In genomic region chr19:6866646-6867255, GRCh38 we compare ENCODE assay signal across 34 cellular contexts. TPM values are rescaled to one million over a fixed set of nuclear protein-coding genes. Genes with fewer than 3 reads are reported as not detected.
A peak's percentile ranks its signal among the peaks of the same experiment; 100 is the strongest.
DNase-seq lines count a peak whose midpoint lies in the region; ATAC-seq and TF ChIP-seq lines count a peak whose summit lies in the region.
"Had no signal": no experiment of that assay in that cellular context is flagged by ENCODE, and none has a peak within 500 bp of the region (broad histone marks: within the 10 kb centered on the region; RNA-seq: fewer than 3 reads in every experiment).

No MANE protein-coding gene starts in this region.

- TF ChIP-seq CTCF in upper lobe of right lung (IDR thresholded peaks at IDR 0.05) = no peak

- CTCF ChIA-PET in activated naive CD4-positive, alpha-beta T cell treated with anti-CD3 and anti-CD28 coated beads, Interleukin-2, amount 10 ng/mL, durations not matched to agents 7 days and 5 days (lab: Charles Lee) = interaction anchor here (0.9 to 7.5 kb wide), 2 partner anchors 130 to 350 kb away, joined by 3 to 72 read pairs; partner anchors contain the start of gene GPR108

- H3K4me3 Mint-ChIP-seq in activated naive CD4-positive, alpha-beta T cell treated with anti-CD3 and anti-CD28 coated beads, Interleukin-2, amount 50 U/mL, for 24 hours = no peak overlapping the region
- H3K4me3 Mint-ChIP-seq in activated naive CD4-positive, alpha-beta T cell treated with anti-CD3 and anti-CD28 coated beads, Interleukin-2, amount 10 ng/mL, durations not matched to agents 7 days and 5 days = no peak overlapping the region
- H3K4me3 Mint-ChIP-seq: activated T-helper 1 cell treated with anti-CD3 and anti-CD28 coated beads, Interleukin-12 subunit alpha, Interleukin-12 subunit beta, Interleukin-2, Interleukin-4 antibody, amounts not matched to agents 30 ng/mL and 10 ng/mL and 1 ng/mL, durations not matched to agents 14 hours and 24 hours and 36 hours; CD8-positive, alpha-beta memory T cell; naive B cell; T-helper 2 cell treated with Interferon-gamma antibody and Interleukin-4, amounts not matched to agents 5 μg/mL and 100 μg/mL, for 36 hours had no signal

- ATAC-seq in upper lobe of right lung (peak; percentile 17), HG02798 (IDR thresholded peaks at IDR 0.05; ENCODE audit: poor library complexity, unreplicated experiment) (no peak)
- ATAC-seq: A549, left ventricle myocardium superior, SK-N-SH treated with all-trans-retinoic acid at 6 μM for 48 hours had no signal

- H3K27ac ChIP-seq in upper lobe of right lung = no peak overlapping the region
- H3K27ac ChIP-seq: A549, hepatocyte, stomach, tibial artery, VCaP had no signal

- H3K4me3 ChIP-seq in upper lobe of right lung = no peak overlapping the region
- H3K4me3 ChIP-seq: A549, hepatocyte, stomach, tibial artery had no signal

- peaks cover 37% of the 10 kb centered on the region for H3K4me1 Mint-ChIP-seq in activated naive CD4-positive, alpha-beta T cell treated with anti-CD3 and anti-CD28 coated beads, Interleukin-2, amount 50 U/mL, for 24 hours
- peaks cover 24% of the 10 kb centered on the region for H3K4me1 Mint-ChIP-seq in activated naive CD4-positive, alpha-beta T cell treated with anti-CD3 and anti-CD28 coated beads, Interleukin-2, amount 10 ng/mL, durations not matched to agents 7 days and 5 days

- H3K27me3 Mint-ChIP-seq in activated naive CD4-positive, alpha-beta T cell treated with anti-CD3 and anti-CD28 coated beads, Interleukin-2, amount 50 U/mL, for 24 hours = no peaks in the 10 kb centered on the region
- peaks cover 5% of the 10 kb centered on the region for H3K27me3 Mint-ChIP-seq in activated naive CD4-positive, alpha-beta T cell treated with anti-CD3 and anti-CD28 coated beads, Interleukin-2, amount 10 ng/mL, durations not matched to agents 7 days and 5 days
- H3K27me3 Mint-ChIP-seq: naive B cell had no signal

- no peaks in the 10 kb centered on the region for H3K9me3 Mint-ChIP-seq in activated naive CD4-positive, alpha-beta T cell treated with anti-CD3 and anti-CD28 coated beads, Interleukin-2, amount 50 U/mL, for 24 hours
- H3K9me3 Mint-ChIP-seq in activated naive CD4-positive, alpha-beta T cell treated with anti-CD3 and anti-CD28 coated beads, Interleukin-2, amount 10 ng/mL, durations not matched to agents 7 days and 5 days = no peaks in the 10 kb centered on the region
- H3K9me3 Mint-ChIP-seq: CD8-positive, alpha-beta memory T cell; T-helper 2 cell treated with Interferon-gamma antibody and Interleukin-4, amounts not matched to agents 5 μg/mL and 100 μg/mL, for 36 hours had no signal

- H3K9me3 ChIP-seq in upper lobe of right lung = no peaks in the 10 kb centered on the region
- H3K9me3 ChIP-seq: A549, stomach, tibial artery had no signal

- no peaks in the 10 kb centered on the region for H3K36me3 Mint-ChIP-seq in activated naive CD4-positive, alpha-beta T cell treated with anti-CD3 and anti-CD28 coated beads, Interleukin-2, amount 50 U/mL, for 24 hours
- H3K36me3 Mint-ChIP-seq in activated naive CD4-positive, alpha-beta T cell treated with anti-CD3 and anti-CD28 coated beads, Interleukin-2, amount 10 ng/mL, durations not matched to agents 7 days and 5 days = no peaks in the 10 kb centered on the region
- H3K36me3 Mint-ChIP-seq: CD8-positive, alpha-beta memory T cell; naive B cell had no signal

- DNase-seq in activated naive CD4-positive, alpha-beta T cell treated with anti-CD3 and anti-CD28 coated beads, Interleukin-2, amount 10 ng/mL, durations not matched to agents 7 days and 5 days = no peak
- peak; percentile 53 for DNase-seq in RPMI7951 (ENCODE audit: low read depth)
- DNase-seq in kidney tubule cell (ENCODE audit: low spot score) = peak; percentile 75
- DNase-seq in upper lobe of right lung = no peak
- DNase-seq in globus pallidus (ENCODE audit: low spot score) = no peak
- DNase-seq in cortex of kidney (lab: John Stamatoyannopoulos, UW) = no peak
- DNase-seq: activated CD4-positive, alpha-beta T cell treated with anti-CD3 and anti-CD28 coated beads for 48 hours; activated naive CD4-positive, alpha-beta T cell treated with anti-CD3 and anti-CD28 coated beads, Interleukin-2, amount 50 U/mL, for 16 hours; AML-193; anterior cingulate cortex; CD8-positive, alpha-beta memory T cell; DMS153; effector memory CD4-positive, alpha-beta T cell; foreskin fibroblast; left ventricle myocardium superior; naive B cell; NCI-H1436; NCI-H2107; NCI-H446; occipital lobe; stimulated activated CD8-positive, alpha-beta memory T cell treated with anti-CD3 and anti-CD28 coated beads, Interleukin-4, amount 100 ng/mL, for 48 hours; stomach; tibial artery had no signal

- H3K4me1 ChIP-seq in upper lobe of right lung = peaks cover 6% of the 10 kb centered on the region
- H3K4me1 ChIP-seq: tibial artery had no signal

- intact Hi-C loops in upper lobe of right lung (cut with DNase I) = loop anchor here (10.0 kb wide), 1 partner anchor 112 kb away; no protein-coding TSS in a partner anchor

- H3K27me3 ChIP-seq in upper lobe of right lung = no peaks in the 10 kb centered on the region

- H3K27ac Mint-ChIP-seq in activated naive CD4-positive, alpha-beta T cell treated with anti-CD3 and anti-CD28 coated beads, Interleukin-2, amount 50 U/mL, for 24 hours = peak overlapping the region; percentile 2
- H3K27ac Mint-ChIP-seq in activated naive CD4-positive, alpha-beta T cell treated with anti-CD3 and anti-CD28 coated beads, Interleukin-2, amount 10 ng/mL, durations not matched to agents 7 days and 5 days = no peak overlapping the region
- H3K27ac Mint-ChIP-seq: activated T-helper 1 cell treated with anti-CD3 and anti-CD28 coated beads, Interleukin-12 subunit alpha, Interleukin-12 subunit beta, Interleukin-2, Interleukin-4 antibody, amounts not matched to agents 30 ng/mL and 10 ng/mL and 1 ng/mL, durations not matched to agents 14 hours and 24 hours and 36 hours; T-helper 2 cell treated with Interferon-gamma antibody and Interleukin-4, amounts not matched to agents 5 μg/mL and 100 μg/mL, for 36 hours had no signal

- no peaks in the 10 kb centered on the region for H3K36me3 ChIP-seq in upper lobe of right lung
- H3K36me3 ChIP-seq: stomach, tibial artery had no signal

RNA-seq across cellular contexts. Expression of gene ADGRE1, which starts 20.6 kb away (rescaled TPM):
- total RNA-seq in RPMI7951 (2014; rRNA removed; shearing (Covaris generic)) = 6.6 and 7.2 TPM in 2 replicates
- 1.8 TPM for total RNA-seq in upper lobe of right lung
- total RNA-seq: bronchial epithelial cell, H1, hepatocyte, HT-29, occipital lobe had no signal

Comparison
In these comparisons a context has a peak if more than half of its experiments do, and no peak if none do; other contexts are left out.
1. DNase-seq: peak in RPMI7951 (single experiment) and kidney tubule cell (single experiment); none in activated naive CD4-positive, alpha-beta T cell treated with anti-CD3 and anti-CD28 coated beads, Interleukin-2, amount 10 ng/mL, durations not matched to agents 7 days and 5 days (single experiment), upper lobe of right lung (single experiment), globus pallidus (single experiment) and cortex of kidney (single experiment).